ENCODE assay signal across 1 cellular context in the genomic region with DNA sequence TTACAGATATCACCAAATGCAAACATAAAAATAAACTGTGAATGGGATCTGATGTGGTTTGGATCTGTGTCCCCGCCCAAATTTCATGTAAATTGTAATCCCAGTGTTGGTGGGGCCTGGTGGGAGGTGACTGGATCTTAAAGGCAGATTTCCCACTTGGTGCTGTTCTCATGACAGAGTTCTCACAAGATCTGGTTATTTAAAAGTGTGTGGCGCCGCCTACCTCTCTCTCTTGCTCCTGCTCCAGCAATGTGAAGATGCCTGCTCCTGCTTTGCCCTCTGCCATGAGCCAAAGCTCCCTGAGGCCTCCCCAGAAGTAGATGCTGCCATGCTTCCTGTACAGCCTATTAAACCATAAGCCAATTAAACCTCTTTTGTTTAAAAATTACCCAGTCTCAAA.
TF ChIP-seq lines count a peak whose summit lies in the region.

No MANE protein-coding gene starts in this region.

TF ChIP-seq in GM23338, 12 proteins besides CTCF, POLR2A, EP300 and RAD21 (continued from another document):
- TF ChIP-seq, protein P1, sequence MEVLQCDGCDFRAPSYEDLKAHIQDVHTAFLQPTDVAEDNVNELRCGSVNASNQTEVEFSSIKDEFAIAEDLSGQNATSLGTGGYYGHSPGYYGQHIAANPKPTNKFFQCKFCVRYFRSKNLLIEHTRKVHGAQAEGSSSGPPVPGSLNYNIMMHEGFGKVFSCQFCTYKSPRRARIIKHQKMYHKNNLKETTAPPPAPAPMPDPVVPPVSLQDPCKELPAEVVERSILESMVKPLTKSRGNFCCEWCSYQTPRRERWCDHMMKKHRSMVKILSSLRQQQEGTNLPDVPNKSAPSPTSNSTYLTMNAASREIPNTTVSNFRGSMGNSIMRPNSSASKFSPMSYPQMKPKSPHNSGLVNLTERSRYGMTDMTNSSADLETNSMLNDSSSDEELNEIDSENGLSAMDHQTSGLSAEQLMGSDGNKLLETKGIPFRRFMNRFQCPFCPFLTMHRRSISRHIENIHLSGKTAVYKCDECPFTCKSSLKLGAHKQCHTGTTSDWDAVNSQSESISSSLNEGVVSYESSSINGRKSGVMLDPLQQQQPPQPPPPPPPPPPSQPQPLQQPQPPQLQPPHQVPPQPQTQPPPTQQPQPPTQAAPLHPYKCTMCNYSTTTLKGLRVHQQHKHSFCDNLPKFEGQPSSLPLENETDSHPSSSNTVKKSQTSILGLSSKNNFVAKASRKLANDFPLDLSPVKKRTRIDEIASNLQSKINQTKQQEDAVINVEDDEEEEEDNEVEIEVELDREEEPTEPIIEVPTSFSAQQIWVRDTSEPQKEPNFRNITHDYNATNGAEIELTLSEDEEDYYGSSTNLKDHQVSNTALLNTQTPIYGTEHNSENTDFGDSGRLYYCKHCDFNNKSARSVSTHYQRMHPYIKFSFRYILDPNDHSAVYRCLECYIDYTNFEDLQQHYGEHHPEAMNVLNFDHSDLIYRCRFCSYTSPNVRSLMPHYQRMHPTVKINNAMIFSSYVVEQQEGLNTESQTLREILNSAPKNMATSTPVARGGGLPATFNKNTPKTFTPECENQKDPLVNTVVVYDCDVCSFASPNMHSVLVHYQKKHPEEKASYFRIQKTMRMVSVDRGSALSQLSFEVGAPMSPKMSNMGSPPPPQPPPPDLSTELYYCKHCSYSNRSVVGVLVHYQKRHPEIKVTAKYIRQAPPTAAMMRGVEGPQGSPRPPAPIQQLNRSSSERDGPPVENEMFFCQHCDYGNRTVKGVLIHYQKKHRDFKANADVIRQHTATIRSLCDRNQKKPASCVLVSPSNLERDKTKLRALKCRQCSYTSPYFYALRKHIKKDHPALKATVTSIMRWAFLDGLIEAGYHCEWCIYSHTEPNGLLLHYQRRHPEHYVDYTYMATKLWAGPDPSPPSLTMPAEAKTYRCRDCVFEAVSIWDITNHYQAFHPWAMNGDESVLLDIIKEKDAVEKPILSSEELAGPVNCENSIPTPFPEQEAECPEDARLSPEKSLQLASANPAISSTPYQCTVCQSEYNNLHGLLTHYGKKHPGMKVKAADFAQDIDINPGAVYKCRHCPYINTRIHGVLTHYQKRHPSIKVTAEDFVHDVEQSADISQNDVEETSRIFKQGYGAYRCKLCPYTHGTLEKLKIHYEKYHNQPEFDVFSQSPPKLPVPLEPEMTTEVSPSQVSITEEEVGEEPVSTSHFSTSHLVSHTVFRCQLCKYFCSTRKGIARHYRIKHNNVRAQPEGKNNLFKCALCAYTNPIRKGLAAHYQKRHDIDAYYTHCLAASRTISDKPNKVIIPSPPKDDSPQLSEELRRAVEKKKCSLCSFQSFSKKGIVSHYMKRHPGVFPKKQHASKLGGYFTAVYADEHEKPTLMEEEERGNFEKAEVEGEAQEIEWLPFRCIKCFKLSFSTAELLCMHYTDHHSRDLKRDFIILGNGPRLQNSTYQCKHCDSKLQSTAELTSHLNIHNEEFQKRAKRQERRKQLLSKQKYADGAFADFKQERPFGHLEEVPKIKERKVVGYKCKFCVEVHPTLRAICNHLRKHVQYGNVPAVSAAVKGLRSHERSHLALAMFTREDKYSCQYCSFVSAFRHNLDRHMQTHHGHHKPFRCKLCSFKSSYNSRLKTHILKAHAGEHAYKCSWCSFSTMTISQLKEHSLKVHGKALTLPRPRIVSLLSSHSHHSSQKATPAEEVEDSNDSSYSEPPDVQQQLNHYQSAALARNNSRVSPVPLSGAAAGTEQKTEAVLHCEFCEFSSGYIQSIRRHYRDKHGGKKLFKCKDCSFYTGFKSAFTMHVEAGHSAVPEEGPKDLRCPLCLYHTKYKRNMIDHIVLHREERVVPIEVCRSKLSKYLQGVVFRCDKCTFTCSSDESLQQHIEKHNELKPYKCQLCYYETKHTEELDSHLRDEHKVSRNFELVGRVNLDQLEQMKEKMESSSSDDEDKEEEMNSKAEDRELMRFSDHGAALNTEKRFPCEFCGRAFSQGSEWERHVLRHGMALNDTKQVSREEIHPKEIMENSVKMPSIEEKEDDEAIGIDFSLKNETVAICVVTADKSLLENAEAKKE (CRISPR knock-in tag; IDR thresholded peaks at IDR 0.05): no peak
- TF ChIP-seq CREB1 (CRISPR knock-in tag; IDR thresholded peaks at IDR 0.05; ENCODE audit: low read depth) (no peak), STAT1 (IDR thresholded peaks at IDR 0.05; ENCODE audit: unreplicated experiment) (no peak)
